ENCODE assay signal across 1 cellular context in the genomic region with DNA sequence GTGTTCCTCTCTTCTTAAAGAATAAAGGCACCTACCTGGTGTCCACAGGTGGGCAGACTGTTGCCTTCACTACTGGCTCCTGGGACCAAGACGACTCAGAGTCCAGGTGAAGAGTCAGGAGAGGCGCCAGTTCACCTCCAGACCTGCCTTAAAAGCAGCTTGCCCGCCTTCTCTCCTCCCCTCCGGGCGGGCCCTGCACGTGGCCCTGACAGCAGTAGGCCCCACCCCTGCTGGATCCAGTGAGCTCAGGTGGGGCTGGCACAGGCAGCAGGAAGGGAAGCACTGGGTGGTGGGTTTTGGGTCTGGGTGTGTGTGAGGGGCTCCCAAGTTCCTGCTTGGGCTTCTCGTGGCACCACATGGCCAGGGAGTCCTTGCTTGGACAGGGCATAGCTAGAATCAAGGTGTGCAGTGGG.
TF ChIP-seq lines count a peak whose summit lies in the region.

A gene with protein sequence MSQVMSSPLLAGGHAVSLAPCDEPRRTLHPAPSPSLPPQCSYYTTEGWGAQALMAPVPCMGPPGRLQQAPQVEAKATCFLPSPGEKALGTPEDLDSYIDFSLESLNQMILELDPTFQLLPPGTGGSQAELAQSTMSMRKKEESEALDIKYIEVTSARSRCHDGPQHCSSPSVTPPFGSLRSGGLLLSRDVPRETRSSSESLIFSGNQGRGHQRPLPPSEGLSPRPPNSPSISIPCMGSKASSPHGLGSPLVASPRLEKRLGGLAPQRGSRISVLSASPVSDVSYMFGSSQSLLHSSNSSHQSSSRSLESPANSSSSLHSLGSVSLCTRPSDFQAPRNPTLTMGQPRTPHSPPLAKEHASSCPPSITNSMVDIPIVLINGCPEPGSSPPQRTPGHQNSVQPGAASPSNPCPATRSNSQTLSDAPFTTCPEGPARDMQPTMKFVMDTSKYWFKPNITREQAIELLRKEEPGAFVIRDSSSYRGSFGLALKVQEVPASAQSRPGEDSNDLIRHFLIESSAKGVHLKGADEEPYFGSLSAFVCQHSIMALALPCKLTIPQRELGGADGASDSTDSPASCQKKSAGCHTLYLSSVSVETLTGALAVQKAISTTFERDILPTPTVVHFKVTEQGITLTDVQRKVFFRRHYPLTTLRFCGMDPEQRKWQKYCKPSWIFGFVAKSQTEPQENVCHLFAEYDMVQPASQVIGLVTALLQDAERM (minus strand): TSS at position 125 of the 413 bp plus-strand sequence. CDS start 5,198 bp downstream, outside the sequence.

TF ChIP-seq in HCT116, 20 proteins besides CTCF, POLR2A, EP300 and RAD21 (continued from another document):
- TF ChIP-seq, protein P1, sequence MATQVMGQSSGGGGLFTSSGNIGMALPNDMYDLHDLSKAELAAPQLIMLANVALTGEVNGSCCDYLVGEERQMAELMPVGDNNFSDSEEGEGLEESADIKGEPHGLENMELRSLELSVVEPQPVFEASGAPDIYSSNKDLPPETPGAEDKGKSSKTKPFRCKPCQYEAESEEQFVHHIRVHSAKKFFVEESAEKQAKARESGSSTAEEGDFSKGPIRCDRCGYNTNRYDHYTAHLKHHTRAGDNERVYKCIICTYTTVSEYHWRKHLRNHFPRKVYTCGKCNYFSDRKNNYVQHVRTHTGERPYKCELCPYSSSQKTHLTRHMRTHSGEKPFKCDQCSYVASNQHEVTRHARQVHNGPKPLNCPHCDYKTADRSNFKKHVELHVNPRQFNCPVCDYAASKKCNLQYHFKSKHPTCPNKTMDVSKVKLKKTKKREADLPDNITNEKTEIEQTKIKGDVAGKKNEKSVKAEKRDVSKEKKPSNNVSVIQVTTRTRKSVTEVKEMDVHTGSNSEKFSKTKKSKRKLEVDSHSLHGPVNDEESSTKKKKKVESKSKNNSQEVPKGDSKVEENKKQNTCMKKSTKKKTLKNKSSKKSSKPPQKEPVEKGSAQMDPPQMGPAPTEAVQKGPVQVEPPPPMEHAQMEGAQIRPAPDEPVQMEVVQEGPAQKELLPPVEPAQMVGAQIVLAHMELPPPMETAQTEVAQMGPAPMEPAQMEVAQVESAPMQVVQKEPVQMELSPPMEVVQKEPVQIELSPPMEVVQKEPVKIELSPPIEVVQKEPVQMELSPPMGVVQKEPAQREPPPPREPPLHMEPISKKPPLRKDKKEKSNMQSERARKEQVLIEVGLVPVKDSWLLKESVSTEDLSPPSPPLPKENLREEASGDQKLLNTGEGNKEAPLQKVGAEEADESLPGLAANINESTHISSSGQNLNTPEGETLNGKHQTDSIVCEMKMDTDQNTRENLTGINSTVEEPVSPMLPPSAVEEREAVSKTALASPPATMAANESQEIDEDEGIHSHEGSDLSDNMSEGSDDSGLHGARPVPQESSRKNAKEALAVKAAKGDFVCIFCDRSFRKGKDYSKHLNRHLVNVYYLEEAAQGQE (IDR thresholded peaks at IDR 0.05; ENCODE audit: low read depth), result no peak
- no peak for TF ChIP-seq ELF1 (IDR thresholded peaks at IDR 0.05; ENCODE audit: borderline replicate concordance, low read depth)
- no peak for TF ChIP-seq ZNF274 (IDR thresholded peaks at IDR 0.05; ENCODE audit: low read depth, low read length)
- no peak for TF ChIP-seq ZFX (IDR thresholded peaks at IDR 0.05)
- TF ChIP-seq EZH2 (IDR thresholded peaks at IDR 0.05), result no peak
- TF ChIP-seq CEBPB (IDR thresholded peaks at IDR 0.05; ENCODE audit: low read depth), result no peak
- TF ChIP-seq FOSL1 (IDR thresholded peaks at IDR 0.05; ENCODE audit: low read depth), result no peak
- peak; percentile 59 for TF ChIP-seq TCF7L2 (IDR thresholded peaks at IDR 0.05; ENCODE audit: borderline replicate concordance, extremely low read depth, insufficient read depth, insufficient read length)
- TF ChIP-seq POLR2AphosphoS5 (IDR thresholded peaks at IDR 0.05; ENCODE audit: low read depth, low read length), result peak; percentile 86
- TF ChIP-seq SIN3A (IDR thresholded peaks at IDR 0.05; ENCODE audit: low read depth), result peak; percentile 54; the same call in 1 of the 2 replicates
- TF ChIP-seq SRF (IDR thresholded peaks at IDR 0.05; ENCODE audit: low read depth), result no peak
- no peak for TF ChIP-seq ATF3 (IDR thresholded peaks at IDR 0.05)
- no peak for TF ChIP-seq EZH2phosphoT487 (IDR thresholded peaks at IDR 0.05; ENCODE audit: borderline replicate concordance)
- no peak; the same call in 1 of the 2 replicates for TF ChIP-seq SP1 (IDR thresholded peaks at IDR 0.05; ENCODE audit: low read depth)
- TF ChIP-seq JUND (IDR thresholded peaks at IDR 0.05), result no peak
- TF ChIP-seq, protein P2, sequence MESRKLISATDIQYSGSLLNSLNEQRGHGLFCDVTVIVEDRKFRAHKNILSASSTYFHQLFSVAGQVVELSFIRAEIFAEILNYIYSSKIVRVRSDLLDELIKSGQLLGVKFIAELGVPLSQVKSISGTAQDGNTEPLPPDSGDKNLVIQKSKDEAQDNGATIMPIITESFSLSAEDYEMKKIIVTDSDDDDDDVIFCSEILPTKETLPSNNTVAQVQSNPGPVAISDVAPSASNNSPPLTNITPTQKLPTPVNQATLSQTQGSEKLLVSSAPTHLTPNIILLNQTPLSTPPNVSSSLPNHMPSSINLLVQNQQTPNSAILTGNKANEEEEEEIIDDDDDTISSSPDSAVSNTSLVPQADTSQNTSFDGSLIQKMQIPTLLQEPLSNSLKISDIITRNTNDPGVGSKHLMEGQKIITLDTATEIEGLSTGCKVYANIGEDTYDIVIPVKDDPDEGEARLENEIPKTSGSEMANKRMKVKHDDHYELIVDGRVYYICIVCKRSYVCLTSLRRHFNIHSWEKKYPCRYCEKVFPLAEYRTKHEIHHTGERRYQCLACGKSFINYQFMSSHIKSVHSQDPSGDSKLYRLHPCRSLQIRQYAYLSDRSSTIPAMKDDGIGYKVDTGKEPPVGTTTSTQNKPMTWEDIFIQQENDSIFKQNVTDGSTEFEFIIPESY (IDR thresholded peaks at IDR 0.05; ENCODE audit: extremely low read depth, insufficient replicate concordance, low read length), result no peak
- no peak for TF ChIP-seq EGR1 (IDR thresholded peaks at IDR 0.05; ENCODE audit: low read depth)
